Comparison of ENCODE assay signal across 21 cellular contexts in the genomic region with DNA sequence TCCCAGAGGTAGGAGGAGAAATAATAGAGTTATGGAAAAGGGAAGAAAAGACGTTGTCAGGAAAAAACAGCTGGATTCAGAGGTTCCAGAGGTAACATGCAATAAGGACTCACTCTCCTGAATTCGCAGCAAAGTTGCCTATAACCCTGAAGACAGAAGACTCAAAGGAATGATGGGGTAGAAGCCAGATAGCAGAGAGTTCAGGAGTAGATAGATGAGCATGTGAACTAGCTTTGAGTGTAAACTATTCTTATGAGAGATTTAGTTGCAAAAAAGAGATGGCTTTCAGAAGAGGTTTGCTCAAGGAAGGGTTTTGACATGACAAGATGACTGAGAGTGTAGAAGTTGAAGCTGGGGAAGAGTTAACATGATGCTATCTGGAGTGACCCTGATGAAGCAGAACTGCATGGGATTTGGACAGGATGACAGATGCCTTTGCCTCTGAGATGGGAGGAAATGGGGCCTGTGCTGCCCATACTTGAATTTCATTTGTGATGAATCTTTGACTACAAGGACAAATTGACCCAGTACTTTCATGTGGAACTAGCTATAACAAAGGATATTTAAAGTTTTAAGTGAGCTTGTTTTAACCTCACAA.
"Had no signal": no experiment of that assay in that cellular context is flagged by ENCODE, and none has a peak within 500 bp of the region (broad histone marks: within the 10 kb centered on the region; RNA-seq: fewer than 3 reads in every experiment).

No MANE protein-coding gene starts in this region.

- H3K27me3 Mint-ChIP-seq: activated CD8-positive, alpha-beta T cell treated with anti-CD3 and anti-CD28 coated beads for 36 hours; activated naive CD8-positive, alpha-beta T cell; progenitor cell of endocrine pancreas had no signal

- H3K27ac ChIP-seq: gastroesophageal sphincter, skin epidermis had no signal

- ATAC-seq: activated CD8-positive, alpha-beta T cell treated with anti-CD3 and anti-CD28 coated beads for 36 hours; gastroesophageal sphincter; left lobe of liver; natural killer cell; stimulated activated naive CD8-positive, alpha-beta T cell treated with anti-CD3 and anti-CD28 coated beads, Interleukin-15, Interleukin-2, amounts not matched to agents 100 U/mL and 50 U/mL, for 24 hours; WTC11 had no signal

- H3K4me1 Mint-ChIP-seq: brain, natural killer cell had no signal

- H3K27me3 ChIP-seq: gastroesophageal sphincter, transverse colon had no signal

- DNase-seq: activated CD4-positive, alpha-beta T cell treated with anti-CD3 and anti-CD28 coated beads for 48 hours; activated CD8-positive, alpha-beta T cell treated with anti-CD3 and anti-CD28 coated beads for 36 hours; activated gamma-delta T cell treated with Interleukin-2 at 50 U/mL for 16 hours; amygdala; central memory CD4-positive, alpha-beta T cell; effector CD4-positive, alpha-beta T cell; mesendoderm; natural killer cell; right cardiac atrium; stimulated activated CD4-positive, alpha-beta T cell treated with anti-CD3 and anti-CD28 coated beads, Interleukin-4, amount 100 ng/mL, for 24 hours; stimulated activated naive CD8-positive, alpha-beta T cell treated with anti-CD3 and anti-CD28 coated beads, Interleukin-15, Interleukin-2, amounts not matched to agents 100 U/mL and 50 U/mL, for 24 hours; transverse colon had no signal

- H3K4me3 ChIP-seq: coronary artery, gastroesophageal sphincter, skin epidermis, transverse colon had no signal

- H3K9me3 ChIP-seq: gastroesophageal sphincter, transverse colon had no signal

- H3K4me1 ChIP-seq: gastroesophageal sphincter, transverse colon had no signal

- H3K36me3 ChIP-seq: gastroesophageal sphincter, transverse colon had no signal

- H3K36me3 Mint-ChIP-seq: activated naive CD8-positive, alpha-beta T cell; brain; natural killer cell; WTC11 had no signal

- H3K4me3 Mint-ChIP-seq: activated CD8-positive, alpha-beta T cell treated with anti-CD3 and anti-CD28 coated beads for 36 hours; activated naive CD8-positive, alpha-beta T cell; brain; natural killer cell; WTC11 had no signal

- H3K27ac Mint-ChIP-seq: activated CD8-positive, alpha-beta T cell treated with anti-CD3 and anti-CD28 coated beads for 36 hours; activated naive CD8-positive, alpha-beta T cell; brain; natural killer cell; progenitor cell of endocrine pancreas; WTC11 had no signal

- FAIRE-seq: islet of Langerhans had no signal

- H3K9me3 Mint-ChIP-seq: WTC11 had no signal
